Comparison of ENCODE assay signal across 8 cellular contexts in genomic region chrX:119467433-119467832, GRCh38. TPM values are rescaled to one million over a fixed set of nuclear protein-coding genes. Genes with fewer than 3 reads are reported as not detected.
DNase-seq lines count a peak whose midpoint lies in the region; ATAC-seq and TF ChIP-seq lines count a peak whose summit lies in the region.

No MANE protein-coding gene starts in this region.

- H3K4me3 Mint-ChIP-seq in type B pancreatic cell = no peak overlapping the region

- H3K9me3 ChIP-seq in right atrium auricular region (no peaks in the 10 kb centered on the region), SK-N-MC (ENCODE audit: low read depth, low read length) (no peaks in the 10 kb centered on the region), iPS-18a (ENCODE audit: control insufficient read depth, low read depth, low read length) (no peaks in the 10 kb centered on the region)

- no peaks in the 10 kb centered on the region for H3K9me3 Mint-ChIP-seq in type B pancreatic cell

- no peaks in the 10 kb centered on the region for H3K4me1 Mint-ChIP-seq in type B pancreatic cell (ENCODE audit: unreplicated experiment)

- ATAC-seq in left cardiac atrium = no peak
- ATAC-seq in HG03175 (IDR thresholded peaks at IDR 0.05; ENCODE audit: unreplicated experiment) = no peak
- no peak for ATAC-seq in HG03460 (IDR thresholded peaks at IDR 0.05; ENCODE audit: unreplicated experiment)

- H3K27ac ChIP-seq in right atrium auricular region (peak overlapping the region; percentile 95 to 96), SK-N-MC (no peak overlapping the region), iPS-18a (ENCODE audit: low read length) (no peak overlapping the region)

- TF ChIP-seq CTCF in right atrium auricular region (IDR thresholded peaks at IDR 0.05) (no peak), type B pancreatic cell (conservative IDR thresholded peaks at IDR 0.05) (no peak)

- H3K9ac ChIP-seq in SK-N-MC (ENCODE audit: insufficient read length) = no peak overlapping the region
- no peak overlapping the region for H3K9ac ChIP-seq in iPS-18a (ENCODE audit: low read length)

- no peaks in the 10 kb centered on the region for H3K27me3 ChIP-seq in right atrium auricular region
- H3K27me3 ChIP-seq in iPS-18a (ENCODE audit: control insufficient read depth, insufficient read depth, low read length) = no peaks in the 10 kb centered on the region

- intact Hi-C loops in left cardiac atrium (cut with DNase I) = loop anchor here in 1 of 2 donors (10.0 kb wide), 1 partner anchor 97 kb away; the partner anchor contains the start of gene STEEP1

- peaks cover 22% of the 10 kb centered on the region for H3K36me3 ChIP-seq in right atrium auricular region
- H3K36me3 ChIP-seq in SK-N-MC (ENCODE audit: insufficient read depth, low read length) = peaks cover 21% of the 10 kb centered on the region
- peaks cover 22% of the 10 kb centered on the region for H3K36me3 ChIP-seq in iPS-18a (ENCODE audit: control insufficient read depth, low read depth, low read length)

- DNase-seq in right atrium auricular region (ENCODE audit: low spot score) = no peak
- no peak for DNase-seq in left cardiac atrium
- no peak for DNase-seq in SK-N-MC (ENCODE audit: low read depth, low spot score)
- DNase-seq in type B pancreatic cell (ENCODE audit: extremely low spot score, unreplicated experiment) = peak; percentile 13
- DNase-seq in nucleus accumbens (lab: John Stamatoyannopoulos, UW) = no peak

- H3K27ac Mint-ChIP-seq in type B pancreatic cell = no peak overlapping the region

- peaks cover 7% of the 10 kb centered on the region for H3K36me3 Mint-ChIP-seq in type B pancreatic cell

- no peaks in the 10 kb centered on the region for H3K27me3 Mint-ChIP-seq in type B pancreatic cell

- H3K4me3 ChIP-seq in right atrium auricular region (no peak overlapping the region), SK-N-MC (peak overlapping the region; percentile 88; the same call in 1 of the 2 replicates), iPS-18a (ENCODE audit: low read length) (peak overlapping the region; percentile 51)

- H3K4me1 ChIP-seq in right atrium auricular region = peaks cover 0 to 4% of the 10 kb centered on the region in 2 donors
- H3K4me1 ChIP-seq in iPS-18a (ENCODE audit: control insufficient read depth, low read depth, low read length) = no peaks in the 10 kb centered on the region

RNA-seq across cellular contexts. Expression of gene SLC25A5, which starts 0.8 kb away (rescaled TPM):
- total RNA-seq in right atrium auricular region (100 to 1,000 TPM; 134 to 174 TPM), left cardiac atrium (100 to 1,000 TPM; 151 to 205 TPM), type B pancreatic cell (ENCODE audit: low replicate concordance) (428 and 470 TPM in 2 replicates)

Comparison
In these comparisons a context has a peak if more than half of its experiments do, and no peak if none do; other contexts are left out.
1. H3K27ac ChIP-seq: peak in right atrium auricular region (2 of 2); none in SK-N-MC (single experiment) and iPS-18a (single experiment).
2. H3K4me3 ChIP-seq: peak in SK-N-MC (single experiment) and iPS-18a (single experiment); none in right atrium auricular region (0 of 2).